Comparison of ENCODE assay signal across 12 cellular contexts in genomic region chr16:85571563-85571812, GRCh38. TPM values are rescaled to one million over a fixed set of nuclear protein-coding genes. Genes with fewer than 3 reads are reported as not detected.
DNase-seq lines count a peak whose midpoint lies in the region; ATAC-seq and TF ChIP-seq lines count a peak whose summit lies in the region.
"Had no signal": no experiment of that assay in that cellular context is flagged by ENCODE, and none has a peak within 500 bp of the region (broad histone marks: within the 10 kb centered on the region; RNA-seq: fewer than 3 reads in every experiment).

No MANE protein-coding gene starts in this region.

- H3K36me3 ChIP-seq in cardiac muscle cell = no peaks in the 10 kb centered on the region
- H3K36me3 ChIP-seq in OCI-LY3 (replicated peaks; ENCODE audit: low read depth, low read length) = peaks cover 16% of the 10 kb centered on the region
- H3K36me3 ChIP-seq in upper lobe of right lung = no peaks in the 10 kb centered on the region
- no peaks in the 10 kb centered on the region for H3K36me3 ChIP-seq in esophagus squamous epithelium

- H4K20me1 ChIP-seq in OCI-LY3 (ENCODE audit: insufficient read depth, low read length) = peaks cover 98% of the 10 kb centered on the region

- H3K9me3 Mint-ChIP-seq in memory B cell = no peaks in the 10 kb centered on the region

- ATAC-seq in memory B cell (ENCODE audit: low read depth) = no peak
- ATAC-seq in upper lobe of right lung = no peak
- no peak for ATAC-seq in HG02970 (IDR thresholded peaks at IDR 0.05; ENCODE audit: low FRiP score, unreplicated experiment)
- no peak for ATAC-seq in HG02840 (IDR thresholded peaks at IDR 0.05; ENCODE audit: low FRiP score, unreplicated experiment)

- peaks cover 97% of the 10 kb centered on the region for H3K79me2 ChIP-seq in OCI-LY3 (ENCODE audit: low read length)

- peak overlapping the region; percentile 75 for H3K27ac Mint-ChIP-seq in memory B cell
- H3K27ac Mint-ChIP-seq: activated naive CD4-positive, alpha-beta T cell treated with anti-CD3 and anti-CD28 coated beads for 36 hours had no signal

- no peak overlapping the region for H2AFZ ChIP-seq in OCI-LY3 (ENCODE audit: low read depth, low read length)

- H3K4me3 ChIP-seq in cardiac muscle cell = no peak overlapping the region
- H3K4me3 ChIP-seq in OCI-LY3 (ENCODE audit: low read length) = no peak overlapping the region
- H3K4me3 ChIP-seq in upper lobe of right lung = no peak overlapping the region
- no peak overlapping the region for H3K4me3 ChIP-seq in esophagus squamous epithelium

- peaks cover 47% of the 10 kb centered on the region for H3K4me1 Mint-ChIP-seq in memory B cell

- H3K9me3 ChIP-seq in cardiac muscle cell (ENCODE audit: low read depth) (no peaks in the 10 kb centered on the region), OCI-LY3 (ENCODE audit: insufficient read depth, low read length) (no peaks in the 10 kb centered on the region), upper lobe of right lung (no peaks in the 10 kb centered on the region), esophagus squamous epithelium (no peaks in the 10 kb centered on the region)
- H3K9me3 ChIP-seq: BE2C had no signal

- no peak overlapping the region for H3K9ac ChIP-seq in OCI-LY3 (ENCODE audit: low read length)

- TF ChIP-seq CTCF in cardiac muscle cell (IDR thresholded peaks at IDR 0.05; ENCODE audit: low read depth, low read length) = no peak
- no peak for TF ChIP-seq CTCF in OCI-LY3 (IDR thresholded peaks at IDR 0.05; ENCODE audit: low read depth, low read length)
- TF ChIP-seq CTCF in upper lobe of right lung (IDR thresholded peaks at IDR 0.05) = no peak
- TF ChIP-seq CTCF in esophagus squamous epithelium (IDR thresholded peaks at IDR 0.05) = no peak

- peaks cover 4% of the 10 kb centered on the region for H3K36me3 Mint-ChIP-seq in memory B cell

- H3K4me3 Mint-ChIP-seq in memory B cell = peak overlapping the region; percentile 62
- H3K4me3 Mint-ChIP-seq: activated naive CD4-positive, alpha-beta T cell treated with anti-CD3 and anti-CD28 coated beads for 36 hours had no signal

- no peaks in the 10 kb centered on the region for H3K27me3 Mint-ChIP-seq in memory B cell

- no peak for DNase-seq in cardiac muscle cell (ENCODE audit: low read depth in 1 of 2, low spot score in 1 of 2)
- DNase-seq in cardiac septum (ENCODE audit: low spot score) = no peak
- DNase-seq in memory B cell (ENCODE audit: low spot score in 2 of 2) = peak in 1 of 2 donors; percentile 40
- DNase-seq in upper lobe of right lung = no peak
- DNase-seq in esophagus squamous epithelium (lab: John Stamatoyannopoulos, UW) = no peak
- DNase-seq: BE2C; effector CD8-positive, alpha-beta T cell; NCI-H2029 treated with DMSO at 0.1 percent for 48 hours had no signal

- WGBS in esophagus squamous epithelium, 2 donors = 63 to 100% methylated on average over 2 of the region's 7 CpGs

- H3K4me1 ChIP-seq in cardiac muscle cell (ENCODE audit: low read depth) = peaks cover 63% of the 10 kb centered on the region
- peaks cover 33% of the 10 kb centered on the region for H3K4me1 ChIP-seq in OCI-LY3 (ENCODE audit: low read length)
- peaks cover 78% of the 10 kb centered on the region for H3K4me1 ChIP-seq in upper lobe of right lung
- H3K4me1 ChIP-seq in esophagus squamous epithelium = peaks cover 8 to 70% (median 36%) of the 10 kb centered on the region in 3 donors

- H3K27me3 ChIP-seq in cardiac muscle cell (no peaks in the 10 kb centered on the region), OCI-LY3 (ENCODE audit: low read depth, low read length) (no peaks in the 10 kb centered on the region), upper lobe of right lung (no peaks in the 10 kb centered on the region), esophagus squamous epithelium (no peaks in the 10 kb centered on the region)
- H3K27me3 ChIP-seq: BE2C had no signal

- no peak for TF ChIP-seq POLR2A in esophagus squamous epithelium (IDR thresholded peaks at IDR 0.05)

- H3K27ac ChIP-seq in cardiac muscle cell = peak overlapping the region; percentile 63
- H3K27ac ChIP-seq in OCI-LY3 (ENCODE audit: low read length) = no peak overlapping the region
- peak overlapping the region; percentile 55 for H3K27ac ChIP-seq in upper lobe of right lung
- peak overlapping the region in 2 of 4 donors; percentile 21 to 36 for H3K27ac ChIP-seq in esophagus squamous epithelium

- intact Hi-C loops in cardiac septum (cut with DNase I) (no loop called here), upper lobe of right lung (cut with DNase I) (no loop called here), esophagus squamous epithelium (cut with DNase I) (no loop called here)

- peak overlapping the region; percentile 24 for H3K4me2 ChIP-seq in OCI-LY3 (ENCODE audit: low read length)

RNA-seq across cellular contexts. Expression of gene GSE1, which starts 41.6 kb away (rescaled TPM):
- total RNA-seq in cardiac muscle cell (89.4 and 174 TPM in 2 replicates), cardiac septum (56.4 TPM), upper lobe of right lung (87.2 TPM), esophagus squamous epithelium (10 to 100 TPM; 24.6 to 33.6 (median 28.9) TPM)
- polyA plus RNA-seq in cardiac muscle cell = 48.8 and 64.9 TPM in 2 replicates
